In genomic region chr1:206717237-206717989, GRCh38 we compare ENCODE assay signal across 8 cellular contexts. TPM values are rescaled to one million over a fixed set of nuclear protein-coding genes. Genes with fewer than 3 reads are reported as not detected.
A peak's percentile ranks its signal among the peaks of the same experiment; 100 is the strongest.
DNase-seq lines count a peak whose midpoint lies in the region; ATAC-seq and TF ChIP-seq lines count a peak whose summit lies in the region.

No MANE protein-coding gene starts in this region.

- H3K4me2 ChIP-seq in BLaER1: peak overlapping the region; percentile 67

- WGBS in ovary, 3 donors: 76 to 84% (median 80%) methylated on average over 5 of the region's 5 CpGs

- no peak overlapping the region for H3K4me3 Mint-ChIP-seq in activated naive CD8-positive, alpha-beta T cell

- no peak overlapping the region; the same call in 1 of the 2 replicates for H3K9ac ChIP-seq in BLaER1

- no peaks in the 10 kb centered on the region for H3K9me3 Mint-ChIP-seq in activated naive CD8-positive, alpha-beta T cell (ENCODE audit: low read depth)

- TF ChIP-seq CTCF in ovary (IDR thresholded peaks at IDR 0.05): no peak

- no peaks in the 10 kb centered on the region for H3K9me3 ChIP-seq in BLaER1
- H3K9me3 ChIP-seq in ovary: no peaks in the 10 kb centered on the region

- no peak for TF ChIP-seq EP300 in ovary (IDR thresholded peaks at IDR 0.05)

- no peaks in the 10 kb centered on the region for H3K27me3 ChIP-seq in BLaER1
- H3K27me3 ChIP-seq in ovary: no peaks in the 10 kb centered on the region

- H3K4me1 ChIP-seq in BLaER1 (peaks cover 98% of the 10 kb centered on the region), ovary (ENCODE audit: insufficient read depth) (peaks cover 32% of the 10 kb centered on the region)

- intact Hi-C loops in ovary (cut with DNase I): no loop called here

- ATAC-seq in GM19395 (IDR thresholded peaks at IDR 0.05; ENCODE audit: unreplicated experiment): peak; percentile 71
- ATAC-seq in HG03354 (IDR thresholded peaks at IDR 0.05; ENCODE audit: poor library complexity, severe bottlenecking, unreplicated experiment): peak; percentile 80
- peak; percentile 77 for ATAC-seq in stimulated activated naive CD8-positive, alpha-beta T cell treated with anti-CD3 and anti-CD28 coated beads, Interleukin-15, Interleukin-2, amounts not matched to agents 100 U/mL and 50 U/mL, for 24 hours

- no peak for TF ChIP-seq POLR2A in ovary (IDR thresholded peaks at IDR 0.05)

- peaks cover 100% of the 10 kb centered on the region for H4K20me1 ChIP-seq in BLaER1

- peaks cover 35% of the 10 kb centered on the region for H3K36me3 ChIP-seq in BLaER1
- H3K36me3 ChIP-seq in ovary: no peaks in the 10 kb centered on the region

- no peak for DNase-seq in stimulated activated naive CD8-positive, alpha-beta T cell treated with anti-CD3 and anti-CD28 coated beads, Interleukin-15, Interleukin-2, amounts not matched to agents 100 U/mL and 50 U/mL, for 24 hours
- no peak for DNase-seq in medulla oblongata (ENCODE audit: extremely low spot score)
- no peak for DNase-seq in ovary
- DNase-seq in superior temporal gyrus (ENCODE audit: extremely low spot score): no peak

- H3K27ac ChIP-seq in BLaER1: 0 out of 2 replicates have a peak overlapping the region, but pooled peaks have one; percentile 25
- no peak overlapping the region for H3K27ac ChIP-seq in ovary

- no peaks in the 10 kb centered on the region for H3K36me3 Mint-ChIP-seq in activated naive CD8-positive, alpha-beta T cell

- peaks cover 69% of the 10 kb centered on the region for H3K4me1 Mint-ChIP-seq in activated naive CD8-positive, alpha-beta T cell (ENCODE audit: low read depth)

- H3K27me3 Mint-ChIP-seq in activated naive CD8-positive, alpha-beta T cell: no peaks in the 10 kb centered on the region

- H3K27ac Mint-ChIP-seq in activated naive CD8-positive, alpha-beta T cell: peak overlapping the region; percentile 41

- no peak overlapping the region for H3K4me3 ChIP-seq in BLaER1
- no peak overlapping the region for H3K4me3 ChIP-seq in ovary

RNA-seq across cellular contexts. Expression of gene MAPKAPK2, which starts 32.7 kb away (rescaled TPM):
- 10 to 100 TPM; 28.4 to 71.2 (median 66.2) TPM for total RNA-seq in ovary
- polyA plus RNA-seq in ovary: 10 to 100 TPM; 34.5 to 64.7 TPM

RNA-seq across cellular contexts. Expression of gene IL19, which starts 53.2 kb away (rescaled TPM):
- not detected for total RNA-seq in ovary
- not detected for polyA plus RNA-seq in ovary

RNA-seq across cellular contexts. Expression of gene IL10, which starts 54.9 kb away (rescaled TPM):
- 1 to 10 TPM in 3 of 7 donors, under 1 TPM in 3, not detected in 1; 0.25 to 2.7 (median 0.94) TPM for total RNA-seq in ovary
- polyA plus RNA-seq in ovary: 1 to 10 TPM; 3.2 to 4.0 TPM
